ENCODE assay signal across 8 cellular contexts in the genomic region with DNA sequence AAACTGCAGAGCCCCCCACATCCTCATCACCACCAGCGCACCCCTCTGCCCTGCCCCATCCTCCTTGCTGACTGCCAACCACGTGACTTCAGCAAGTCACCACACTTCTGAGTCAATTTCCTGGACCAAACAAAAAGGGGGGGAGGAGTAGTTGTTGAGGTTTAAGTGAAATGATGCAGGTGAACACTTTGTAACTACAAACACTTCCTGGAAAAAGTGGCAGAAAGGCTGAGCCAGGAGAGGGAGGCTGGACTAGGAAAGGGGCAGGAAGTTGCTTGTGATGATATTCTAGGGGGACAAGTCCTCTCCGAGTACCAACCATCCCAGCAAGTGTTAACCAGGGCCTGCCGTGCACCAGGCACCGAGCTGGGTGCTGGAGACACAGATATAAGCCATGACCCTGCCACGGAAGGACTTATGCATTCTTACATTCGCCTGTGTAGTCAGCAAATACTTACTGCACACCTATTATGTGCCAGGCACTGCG.
DNase-seq lines count a peak whose midpoint lies in the region; ATAC-seq and TF ChIP-seq lines count a peak whose summit lies in the region.

No MANE protein-coding gene starts in this region.

- peaks cover 53% of the 10 kb centered on the region for H3K4me1 Mint-ChIP-seq in neural progenitor cell

- H3K27ac ChIP-seq in breast epithelium: peak overlapping the region; percentile 2 to 84
- no peak overlapping the region for H3K27ac ChIP-seq in neural progenitor cell

- DNase-seq in GF-D8 (lab: John Stamatoyannopoulos, UW) (peak; percentile 83), UCSD-AML1 (lab: John Stamatoyannopoulos, UW; ENCODE audit: unreplicated experiment) (peak; percentile 72), breast epithelium (ENCODE audit: low spot score in 2 of 2) (peak in 1 of 2 donors; percentile 22), neural progenitor cell (ENCODE audit: low spot score) (no peak), NCI-H187 treated with DMSO at 0.1 percent for 48 hours (lab: John Stamatoyannopoulos, UW) (no peak), T1000 (lab: John Stamatoyannopoulos, UW) (no peak)

- no peak overlapping the region for H2AFZ ChIP-seq in neural progenitor cell (replicated peaks)

- H3K4me1 ChIP-seq in breast epithelium (no peaks in the 10 kb centered on the region), neural progenitor cell (peaks cover 10% of the 10 kb centered on the region)

- peaks cover 10% of the 10 kb centered on the region for H3K27me3 Mint-ChIP-seq in neural progenitor cell (ENCODE audit: insufficient read depth, low read depth)

- H3K36me3 Mint-ChIP-seq in neural progenitor cell: peaks cover 33% of the 10 kb centered on the region

- H3K9ac ChIP-seq in neural progenitor cell: no peak overlapping the region

- H3K4me2 ChIP-seq in neural progenitor cell: no peak overlapping the region

- H4K20me1 ChIP-seq in neural progenitor cell (ENCODE audit: low read depth): peaks cover 18% of the 10 kb centered on the region

- no peak for TF ChIP-seq POLR2A in breast epithelium (IDR thresholded peaks at IDR 0.05)

- no peaks in the 10 kb centered on the region for H3K79me2 ChIP-seq in neural progenitor cell (ENCODE audit: low read depth)

- peaks cover 8% of the 10 kb centered on the region for H3F3A ChIP-seq in neural progenitor cell (ENCODE audit: low read depth)

- intact Hi-C loops in breast epithelium (cut with DNase I; ENCODE audit: low total_unique reads): no loop called here

- TF ChIP-seq CTCF in breast epithelium (IDR thresholded peaks at IDR 0.05) (no peak), neural progenitor cell (IDR thresholded peaks at IDR 0.05) (no peak)

- peaks cover 18% of the 10 kb centered on the region for H3K9me3 Mint-ChIP-seq in neural progenitor cell

- H3K27me3 ChIP-seq in breast epithelium (no peaks in the 10 kb centered on the region), neural progenitor cell (peaks cover 51% of the 10 kb centered on the region)

- no peak overlapping the region for H3K4me3 Mint-ChIP-seq in neural progenitor cell

- no peaks in the 10 kb centered on the region for H3K36me3 ChIP-seq in breast epithelium
- H3K36me3 ChIP-seq in neural progenitor cell: no peaks in the 10 kb centered on the region

- H3K9me3 ChIP-seq in breast epithelium (peaks cover 0 to 4% of the 10 kb centered on the region in 2 donors), neural progenitor cell (ENCODE audit: low read depth) (peaks cover 1% of the 10 kb centered on the region)

- ATAC-seq in HG03521 (IDR thresholded peaks at IDR 0.05; ENCODE audit: unreplicated experiment) (peak; percentile 52), GM19328 (IDR thresholded peaks at IDR 0.05; ENCODE audit: unreplicated experiment) (no peak)

- H3K27ac Mint-ChIP-seq in neural progenitor cell: peak overlapping the region; percentile 10

- H3K4me3 ChIP-seq in breast epithelium: no peak overlapping the region
- H3K4me3 ChIP-seq in neural progenitor cell: no peak overlapping the region

Comparison
In these comparisons a context has a peak if more than half of its experiments do, and no peak if none do; other contexts are left out.
1. DNase-seq: peak in GF-D8 (single experiment) and UCSD-AML1 (single experiment); none in neural progenitor cell (single experiment), NCI-H187 treated with DMSO at 0.1 percent for 48 hours (single experiment) and T1000 (single experiment).